Comparison of ENCODE assay signal across 9 cellular contexts in the genomic region with DNA sequence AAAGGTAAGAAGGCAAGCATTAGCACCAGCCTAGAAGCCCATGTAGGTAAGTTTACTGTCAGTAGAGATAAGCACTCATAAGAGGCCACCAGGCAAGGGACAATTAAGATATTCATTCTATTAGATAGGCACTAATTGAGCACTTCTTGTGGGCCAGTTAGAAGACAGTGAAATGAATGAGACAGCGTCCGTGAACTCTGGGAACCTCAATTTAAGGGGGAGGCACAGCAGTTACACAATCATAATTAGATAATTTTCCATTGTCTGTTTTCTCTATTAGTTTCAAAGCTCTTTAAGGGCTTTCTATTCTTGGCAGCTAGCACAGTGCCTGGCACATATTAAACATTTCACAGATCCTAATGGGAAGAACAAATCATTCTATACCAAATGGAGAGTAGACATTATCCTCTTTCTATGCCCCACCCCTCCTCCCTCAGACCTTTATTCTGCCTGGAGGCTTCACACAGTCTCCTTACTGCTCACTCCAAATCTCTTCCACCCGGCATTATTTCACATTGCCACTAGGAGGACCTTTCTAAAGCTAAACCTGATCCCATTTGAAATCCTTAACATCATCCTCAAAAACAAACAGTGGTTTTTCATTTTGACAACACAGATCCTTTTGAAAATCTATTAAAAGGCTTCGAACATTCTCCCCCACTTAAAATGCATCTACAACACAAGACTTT.
DNase-seq lines count a peak whose midpoint lies in the region; ATAC-seq and TF ChIP-seq lines count a peak whose summit lies in the region.
"Had no signal": no experiment of that assay in that cellular context is flagged by ENCODE, and none has a peak within 500 bp of the region (broad histone marks: within the 10 kb centered on the region; RNA-seq: fewer than 3 reads in every experiment).

No MANE protein-coding gene starts in this region.

- H2AK5ac ChIP-seq in trophoblast cell (ENCODE audit: low read length): no peak overlapping the region

- no peak overlapping the region for H2AFZ ChIP-seq in trophoblast cell (ENCODE audit: insufficient read depth, low read length, poor library complexity)

- no peaks in the 10 kb centered on the region for H3K27me3 Mint-ChIP-seq in nephron progenitor cell (ENCODE audit: low read depth, poor library complexity)

- H3K36me3 Mint-ChIP-seq in nephron progenitor cell (ENCODE audit: low read depth): no peaks in the 10 kb centered on the region

- no peak overlapping the region for H3K4me3 Mint-ChIP-seq in nephron progenitor cell

- H3K18ac ChIP-seq in trophoblast cell (ENCODE audit: low read length): no peak overlapping the region

- TF ChIP-seq CTCF in brain microvascular endothelial cell (IDR thresholded peaks at IDR 0.05; ENCODE audit: low read depth, low read length, missing control alignments): peak; percentile 47
- peak; percentile 26 for TF ChIP-seq CTCF in nephron progenitor cell (IDR thresholded peaks at IDR 0.05)

- no peak overlapping the region for H3K4me3 ChIP-seq in brain microvascular endothelial cell (ENCODE audit: low read depth, low read length)
- no peak overlapping the region for H3K4me3 ChIP-seq in trophoblast cell (ENCODE audit: low read depth, low read length)

- no peaks in the 10 kb centered on the region for H3K79me1 ChIP-seq in trophoblast cell (ENCODE audit: low read length)

- H4K91ac ChIP-seq in trophoblast cell (ENCODE audit: low read depth, low read length): no peak overlapping the region

- no peak overlapping the region for H3K9ac ChIP-seq in trophoblast cell (ENCODE audit: low read length)

- no peak overlapping the region for H3K27ac Mint-ChIP-seq in nephron progenitor cell

- ATAC-seq in GM18868 (IDR thresholded peaks at IDR 0.05; ENCODE audit: unreplicated experiment): peak; percentile 50
- no peak for ATAC-seq in HG03432 (IDR thresholded peaks at IDR 0.05; ENCODE audit: unreplicated experiment)
- no peak for ATAC-seq in GM19328 (IDR thresholded peaks at IDR 0.05; ENCODE audit: unreplicated experiment)

- no peaks in the 10 kb centered on the region for H3K9me3 Mint-ChIP-seq in nephron progenitor cell

- no peak overlapping the region for H3K14ac ChIP-seq in trophoblast cell (ENCODE audit: low read length)

- no peaks in the 10 kb centered on the region for H3K4me1 Mint-ChIP-seq in nephron progenitor cell

- no peak overlapping the region for H3K4me2 ChIP-seq in trophoblast cell (ENCODE audit: low read length)

- no peak overlapping the region for H2BK5ac ChIP-seq in trophoblast cell (ENCODE audit: low read depth, low read length, poor library complexity)

- no peak overlapping the region for H4K8ac ChIP-seq in trophoblast cell (ENCODE audit: low read depth, low read length)

- no peak overlapping the region for H3K4ac ChIP-seq in trophoblast cell (ENCODE audit: low read depth, low read length)

- H2BK12ac ChIP-seq in trophoblast cell (ENCODE audit: low read length): no peak overlapping the region

- in situ Hi-C loops in brain microvascular endothelial cell (cut with HindIII; ENCODE audit: low pct_ligation_motif_present, low sequenced_read_pairs): no loop called here

- peaks cover 0 to 2% of the 10 kb centered on the region in 2 experiments for H3K4me1 ChIP-seq in trophoblast cell (ENCODE audit: control insufficient read depth in 1 of 2, insufficient read depth in 2 of 2, low read length in 2 of 2)

- H3K27ac ChIP-seq in brain microvascular endothelial cell: no peak overlapping the region
- H3K27ac ChIP-seq in trophoblast cell (ENCODE audit: low read depth, low read length): no peak overlapping the region

- DNase-seq in NCI-H1436 treated with DMSO at 0.1 percent for 48 hours (lab: John Stamatoyannopoulos, UW) (peak; percentile 48), brain microvascular endothelial cell (no peak), nephron progenitor cell (no peak), trophoblast cell (no peak)
- no peak for DNase-seq in activated CD4-positive, alpha-beta T cell treated with anti-CD3 and anti-CD28 coated beads, Interleukin-2, amount 50 U/mL, for 48 hours
- DNase-seq: hypothalamus had no signal

- no peak overlapping the region for H4K12ac ChIP-seq in trophoblast cell (ENCODE audit: low read depth, low read length)

- no peaks in the 10 kb centered on the region for H3K79me2 ChIP-seq in trophoblast cell (ENCODE audit: control insufficient read depth, insufficient read depth, low read length, poor library complexity)

- H3K36me3 ChIP-seq in brain microvascular endothelial cell (replicated peaks) (no peaks in the 10 kb centered on the region), trophoblast cell (ENCODE audit: control insufficient read depth in 1 of 2, insufficient read depth in 2 of 2, low read length in 2 of 2) (no peaks in the 10 kb centered on the region)

- WGBS in trophoblast cell (ENCODE audit: extremely low coverage, insufficient coverage, insufficient read length): no CpG with 5 or more reads among the region's 4 CpGs

- no peaks in the 10 kb centered on the region for H3K9me3 ChIP-seq in trophoblast cell (ENCODE audit: insufficient read depth, low read depth, low read length)

- H3K27me3 ChIP-seq in brain microvascular endothelial cell (replicated peaks): no peaks in the 10 kb centered on the region
- no peaks in the 10 kb centered on the region for H3K27me3 ChIP-seq in trophoblast cell (ENCODE audit: insufficient read depth, low read length)

- H2BK120ac ChIP-seq in trophoblast cell (ENCODE audit: insufficient read depth, low read length, poor library complexity): no peak overlapping the region

- H3K23ac ChIP-seq in trophoblast cell (ENCODE audit: low read length): no peak overlapping the region
